1 cellular context compared by ENCODE assay signal in genomic region chr9:87556821-87557220, GRCh38.
TF ChIP-seq lines count a peak whose summit lies in the region.

No MANE protein-coding gene starts in this region.

TF ChIP-seq in H1, 55 proteins besides CTCF, POLR2A, EP300 and RAD21 (continued from another document):
- TF ChIP-seq, protein P1, sequence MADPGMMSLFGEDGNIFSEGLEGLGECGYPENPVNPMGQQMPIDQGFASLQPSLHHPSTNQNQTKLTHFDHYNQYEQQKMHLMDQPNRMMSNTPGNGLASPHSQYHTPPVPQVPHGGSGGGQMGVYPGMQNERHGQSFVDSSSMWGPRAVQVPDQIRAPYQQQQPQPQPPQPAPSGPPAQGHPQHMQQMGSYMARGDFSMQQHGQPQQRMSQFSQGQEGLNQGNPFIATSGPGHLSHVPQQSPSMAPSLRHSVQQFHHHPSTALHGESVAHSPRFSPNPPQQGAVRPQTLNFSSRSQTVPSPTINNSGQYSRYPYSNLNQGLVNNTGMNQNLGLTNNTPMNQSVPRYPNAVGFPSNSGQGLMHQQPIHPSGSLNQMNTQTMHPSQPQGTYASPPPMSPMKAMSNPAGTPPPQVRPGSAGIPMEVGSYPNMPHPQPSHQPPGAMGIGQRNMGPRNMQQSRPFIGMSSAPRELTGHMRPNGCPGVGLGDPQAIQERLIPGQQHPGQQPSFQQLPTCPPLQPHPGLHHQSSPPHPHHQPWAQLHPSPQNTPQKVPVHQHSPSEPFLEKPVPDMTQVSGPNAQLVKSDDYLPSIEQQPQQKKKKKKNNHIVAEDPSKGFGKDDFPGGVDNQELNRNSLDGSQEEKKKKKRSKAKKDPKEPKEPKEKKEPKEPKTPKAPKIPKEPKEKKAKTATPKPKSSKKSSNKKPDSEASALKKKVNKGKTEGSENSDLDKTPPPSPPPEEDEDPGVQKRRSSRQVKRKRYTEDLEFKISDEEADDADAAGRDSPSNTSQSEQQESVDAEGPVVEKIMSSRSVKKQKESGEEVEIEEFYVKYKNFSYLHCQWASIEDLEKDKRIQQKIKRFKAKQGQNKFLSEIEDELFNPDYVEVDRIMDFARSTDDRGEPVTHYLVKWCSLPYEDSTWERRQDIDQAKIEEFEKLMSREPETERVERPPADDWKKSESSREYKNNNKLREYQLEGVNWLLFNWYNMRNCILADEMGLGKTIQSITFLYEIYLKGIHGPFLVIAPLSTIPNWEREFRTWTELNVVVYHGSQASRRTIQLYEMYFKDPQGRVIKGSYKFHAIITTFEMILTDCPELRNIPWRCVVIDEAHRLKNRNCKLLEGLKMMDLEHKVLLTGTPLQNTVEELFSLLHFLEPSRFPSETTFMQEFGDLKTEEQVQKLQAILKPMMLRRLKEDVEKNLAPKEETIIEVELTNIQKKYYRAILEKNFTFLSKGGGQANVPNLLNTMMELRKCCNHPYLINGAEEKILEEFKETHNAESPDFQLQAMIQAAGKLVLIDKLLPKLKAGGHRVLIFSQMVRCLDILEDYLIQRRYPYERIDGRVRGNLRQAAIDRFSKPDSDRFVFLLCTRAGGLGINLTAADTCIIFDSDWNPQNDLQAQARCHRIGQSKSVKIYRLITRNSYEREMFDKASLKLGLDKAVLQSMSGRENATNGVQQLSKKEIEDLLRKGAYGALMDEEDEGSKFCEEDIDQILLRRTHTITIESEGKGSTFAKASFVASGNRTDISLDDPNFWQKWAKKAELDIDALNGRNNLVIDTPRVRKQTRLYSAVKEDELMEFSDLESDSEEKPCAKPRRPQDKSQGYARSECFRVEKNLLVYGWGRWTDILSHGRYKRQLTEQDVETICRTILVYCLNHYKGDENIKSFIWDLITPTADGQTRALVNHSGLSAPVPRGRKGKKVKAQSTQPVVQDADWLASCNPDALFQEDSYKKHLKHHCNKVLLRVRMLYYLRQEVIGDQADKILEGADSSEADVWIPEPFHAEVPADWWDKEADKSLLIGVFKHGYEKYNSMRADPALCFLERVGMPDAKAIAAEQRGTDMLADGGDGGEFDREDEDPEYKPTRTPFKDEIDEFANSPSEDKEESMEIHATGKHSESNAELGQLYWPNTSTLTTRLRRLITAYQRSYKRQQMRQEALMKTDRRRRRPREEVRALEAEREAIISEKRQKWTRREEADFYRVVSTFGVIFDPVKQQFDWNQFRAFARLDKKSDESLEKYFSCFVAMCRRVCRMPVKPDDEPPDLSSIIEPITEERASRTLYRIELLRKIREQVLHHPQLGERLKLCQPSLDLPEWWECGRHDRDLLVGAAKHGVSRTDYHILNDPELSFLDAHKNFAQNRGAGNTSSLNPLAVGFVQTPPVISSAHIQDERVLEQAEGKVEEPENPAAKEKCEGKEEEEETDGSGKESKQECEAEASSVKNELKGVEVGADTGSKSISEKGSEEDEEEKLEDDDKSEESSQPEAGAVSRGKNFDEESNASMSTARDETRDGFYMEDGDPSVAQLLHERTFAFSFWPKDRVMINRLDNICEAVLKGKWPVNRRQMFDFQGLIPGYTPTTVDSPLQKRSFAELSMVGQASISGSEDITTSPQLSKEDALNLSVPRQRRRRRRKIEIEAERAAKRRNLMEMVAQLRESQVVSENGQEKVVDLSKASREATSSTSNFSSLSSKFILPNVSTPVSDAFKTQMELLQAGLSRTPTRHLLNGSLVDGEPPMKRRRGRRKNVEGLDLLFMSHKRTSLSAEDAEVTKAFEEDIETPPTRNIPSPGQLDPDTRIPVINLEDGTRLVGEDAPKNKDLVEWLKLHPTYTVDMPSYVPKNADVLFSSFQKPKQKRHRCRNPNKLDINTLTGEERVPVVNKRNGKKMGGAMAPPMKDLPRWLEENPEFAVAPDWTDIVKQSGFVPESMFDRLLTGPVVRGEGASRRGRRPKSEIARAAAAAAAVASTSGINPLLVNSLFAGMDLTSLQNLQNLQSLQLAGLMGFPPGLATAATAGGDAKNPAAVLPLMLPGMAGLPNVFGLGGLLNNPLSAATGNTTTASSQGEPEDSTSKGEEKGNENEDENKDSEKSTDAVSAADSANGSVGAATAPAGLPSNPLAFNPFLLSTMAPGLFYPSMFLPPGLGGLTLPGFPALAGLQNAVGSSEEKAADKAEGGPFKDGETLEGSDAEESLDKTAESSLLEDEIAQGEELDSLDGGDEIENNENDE (IDR thresholded peaks at IDR 0.05; ENCODE audit: insufficient replicate concordance, low read length), result no peak
- TF ChIP-seq EZH2 (IDR thresholded peaks at IDR 0.05; ENCODE audit: low read depth, low read length, severe bottlenecking) (no peak), HDAC2 (IDR thresholded peaks at IDR 0.05; ENCODE audit: borderline replicate concordance in 1 of 2, low read depth in 2 of 2, low read length in 2 of 2) (no peak), ATF3 (IDR thresholded peaks at IDR 0.05; ENCODE audit: insufficient read depth, low read depth, low read length) (no peak), NANOG (IDR thresholded peaks at IDR 0.05; ENCODE audit: insufficient read depth, low read depth, low read length, poor library complexity, severe bottlenecking) (no peak), PHF8 (conservative IDR thresholded peaks at IDR 0.05; ENCODE audit: low read depth, low read length) (no peak), YY1 (IDR thresholded peaks at IDR 0.05; ENCODE audit: low read depth, low read length) (no peak), SIX5 (IDR thresholded peaks at IDR 0.05; ENCODE audit: low read depth, low read length) (no peak), EGR1 (IDR thresholded peaks at IDR 0.05; ENCODE audit: borderline replicate concordance, low read depth, low read length) (no peak), TAF7 (optimal IDR thresholded peaks at IDR 0.05; ENCODE audit: borderline replicate concordance, low read depth, low read length) (no peak)
- TF ChIP-seq, protein P2, sequence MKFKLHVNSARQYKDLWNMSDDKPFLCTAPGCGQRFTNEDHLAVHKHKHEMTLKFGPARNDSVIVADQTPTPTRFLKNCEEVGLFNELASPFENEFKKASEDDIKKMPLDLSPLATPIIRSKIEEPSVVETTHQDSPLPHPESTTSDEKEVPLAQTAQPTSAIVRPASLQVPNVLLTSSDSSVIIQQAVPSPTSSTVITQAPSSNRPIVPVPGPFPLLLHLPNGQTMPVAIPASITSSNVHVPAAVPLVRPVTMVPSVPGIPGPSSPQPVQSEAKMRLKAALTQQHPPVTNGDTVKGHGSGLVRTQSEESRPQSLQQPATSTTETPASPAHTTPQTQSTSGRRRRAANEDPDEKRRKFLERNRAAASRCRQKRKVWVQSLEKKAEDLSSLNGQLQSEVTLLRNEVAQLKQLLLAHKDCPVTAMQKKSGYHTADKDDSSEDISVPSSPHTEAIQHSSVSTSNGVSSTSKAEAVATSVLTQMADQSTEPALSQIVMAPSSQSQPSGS (IDR thresholded peaks at IDR 0.05; ENCODE audit: low read length), result no peak
- TF ChIP-seq, protein P3, sequence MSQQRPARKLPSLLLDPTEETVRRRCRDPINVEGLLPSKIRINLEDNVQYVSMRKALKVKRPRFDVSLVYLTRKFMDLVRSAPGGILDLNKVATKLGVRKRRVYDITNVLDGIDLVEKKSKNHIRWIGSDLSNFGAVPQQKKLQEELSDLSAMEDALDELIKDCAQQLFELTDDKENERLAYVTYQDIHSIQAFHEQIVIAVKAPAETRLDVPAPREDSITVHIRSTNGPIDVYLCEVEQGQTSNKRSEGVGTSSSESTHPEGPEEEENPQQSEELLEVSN (IDR thresholded peaks at IDR 0.05), result no peak
TF ChIP-seq in H1: peak in this region for 0.
